In the genomic region with DNA sequence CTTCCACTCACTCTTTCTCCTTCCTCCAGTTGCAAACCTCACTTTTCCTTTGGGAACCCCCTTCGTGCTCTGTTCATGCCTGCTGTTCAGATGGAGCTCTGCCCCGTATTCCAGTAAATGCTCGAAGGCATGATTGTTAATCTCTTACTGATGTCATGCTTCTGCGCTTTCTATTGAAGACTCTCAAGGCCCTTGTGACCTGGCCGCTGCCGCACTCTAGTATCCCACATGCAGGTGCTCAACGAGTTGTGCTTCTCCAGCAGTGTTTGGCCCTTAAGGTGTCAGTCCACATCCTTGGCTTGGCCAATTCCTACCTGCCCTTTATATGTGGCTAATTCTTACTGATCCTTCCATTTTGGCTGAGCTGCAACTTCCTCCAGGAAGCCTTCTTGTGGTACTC, we compare ENCODE assay signal across 21 cellular contexts.
"Had no signal": no experiment of that assay in that cellular context is flagged by ENCODE, and none has a peak within 500 bp of the region (broad histone marks: within the 10 kb centered on the region; RNA-seq: fewer than 3 reads in every experiment).

No MANE protein-coding gene starts in this region.

- DNase-seq: activated CD4-positive, alpha-beta T cell treated with anti-CD3 and anti-CD28 coated beads for 48 hours; activated CD4-positive, alpha-beta T cell treated with anti-CD3 and anti-CD28 coated beads, Interleukin-2, amount 50 U/mL, for 4 hours; activated CD4-positive, CD25-positive, alpha-beta regulatory T cell treated with anti-CD3 and anti-CD28 coated beads, Interleukin-2, amount 50 U/mL, for 72 hours; activated CD8-positive, alpha-beta memory T cell treated with anti-CD3 and anti-CD28 coated beads, Interleukin-2, amount 50 U/mL, for 48 hours; activated CD8-positive, alpha-beta T cell treated with anti-CD3 and anti-CD28 coated beads, Interleukin-2, amount 10 ng/mL, durations not matched to agents 7 days and 5 days; activated effector memory CD4-positive, alpha-beta T cell treated with Interleukin-2 at 50 U/mL for 16 hours; activated naive CD4-positive, alpha-beta T cell; activated T-cell treated with anti-CD3 and anti-CD28 coated beads, Interleukin-2, amount 50 U/mL, for 1 hour; aorta; body of pancreas; KBM-7; NCI-H1048; NCI-H1930; NCI-H2107; NCI-H446; NCI-H524; SHP77; T-helper 17 cell; T-helper 9 cell had no signal

- H3K27me3 ChIP-seq: body of pancreas, SJSA1 had no signal

- ATAC-seq: activated CD8-positive, alpha-beta T cell treated with anti-CD3 and anti-CD28 coated beads, Interleukin-2, amount 10 ng/mL, durations not matched to agents 7 days and 5 days; body of pancreas; T-helper 17 cell; WTC11 had no signal

- H3K36me3 ChIP-seq: SJSA1 had no signal

- H3K4me1 ChIP-seq: body of pancreas had no signal

- H3K9me3 ChIP-seq: body of pancreas, SJSA1 had no signal

- H3K4me3 ChIP-seq: body of pancreas, SJSA1 had no signal

- H3K27ac ChIP-seq: body of pancreas, SJSA1 had no signal
